ENCODE assay signal across 19 cellular contexts in the genomic region with DNA sequence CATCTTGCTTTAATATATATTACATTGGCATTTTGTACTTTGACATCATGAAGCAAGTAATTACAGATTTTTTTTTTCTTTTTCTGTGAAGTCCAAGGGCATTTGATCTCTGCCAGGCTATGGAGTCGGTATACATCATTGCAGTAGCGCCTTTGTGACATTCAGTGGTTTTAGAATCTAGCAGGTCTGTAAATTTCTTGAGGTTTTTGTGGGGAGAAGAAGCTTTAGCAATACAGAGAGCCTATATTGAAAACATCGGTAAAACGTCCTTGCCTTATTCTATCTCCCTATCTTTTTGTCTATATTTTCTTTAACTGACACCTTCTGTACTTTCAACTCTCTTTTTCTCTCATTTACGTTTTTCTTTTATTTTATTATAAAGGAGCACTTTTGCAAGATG. TPM values are rescaled to one million over a fixed set of nuclear protein-coding genes. Genes with fewer than 3 reads are reported as not detected.
DNase-seq lines count a peak whose midpoint lies in the region; ATAC-seq and TF ChIP-seq lines count a peak whose summit lies in the region.
"Had no signal": no experiment of that assay in that cellular context is flagged by ENCODE, and none has a peak within 500 bp of the region (broad histone marks: within the 10 kb centered on the region; RNA-seq: fewer than 3 reads in every experiment).

No MANE protein-coding gene starts in this region.

- H3K27ac Mint-ChIP-seq in activated T-cell treated with anti-CD3 and anti-CD28 coated beads, Interleukin-2, amount 50 U/mL, for 24 hours = peak overlapping the region; percentile 7
- peak overlapping the region; percentile 98 for H3K27ac Mint-ChIP-seq in activated naive CD8-positive, alpha-beta T cell treated with anti-CD3 and anti-CD28 coated beads, Interleukin-2, amount 10 ng/mL, durations not matched to agents 7 days and 5 days
- peak overlapping the region; percentile 85 for H3K27ac Mint-ChIP-seq in stimulated activated memory B cell treated with anti-CD40 and anti-IgM and Interleukin-4, amounts not matched to agents 10 μg/mL and 1 μg/mL and 100 μg/mL, for 72 hours
- H3K27ac Mint-ChIP-seq: GM23338 had no signal

- peak overlapping the region; percentile 28 for H3K4me3 Mint-ChIP-seq in activated T-cell treated with anti-CD3 and anti-CD28 coated beads, Interleukin-2, amount 50 U/mL, for 24 hours
- H3K4me3 Mint-ChIP-seq in activated naive CD8-positive, alpha-beta T cell treated with anti-CD3 and anti-CD28 coated beads, Interleukin-2, amount 10 ng/mL, durations not matched to agents 7 days and 5 days = peak overlapping the region; percentile 91
- peak overlapping the region; percentile 59 for H3K4me3 Mint-ChIP-seq in stimulated activated memory B cell treated with anti-CD40 and anti-IgM and Interleukin-4, amounts not matched to agents 10 μg/mL and 1 μg/mL and 100 μg/mL, for 72 hours
- H3K4me3 Mint-ChIP-seq: GM23338 had no signal

- no peaks in the 10 kb centered on the region for H3K27me3 Mint-ChIP-seq in activated T-cell treated with anti-CD3 and anti-CD28 coated beads, Interleukin-2, amount 50 U/mL, for 24 hours
- H3K27me3 Mint-ChIP-seq in activated naive CD8-positive, alpha-beta T cell treated with anti-CD3 and anti-CD28 coated beads, Interleukin-2, amount 10 ng/mL, durations not matched to agents 7 days and 5 days = no peaks in the 10 kb centered on the region
- no peaks in the 10 kb centered on the region for H3K27me3 Mint-ChIP-seq in stimulated activated memory B cell treated with anti-CD40 and anti-IgM and Interleukin-4, amounts not matched to agents 10 μg/mL and 1 μg/mL and 100 μg/mL, for 72 hours

- in situ Hi-C loops in brain microvascular endothelial cell (cut with HindIII; ENCODE audit: low pct_ligation_motif_present, low sequenced_read_pairs) = no loop called here

- peaks cover 22% of the 10 kb centered on the region for H3K36me3 Mint-ChIP-seq in activated T-cell treated with anti-CD3 and anti-CD28 coated beads, Interleukin-2, amount 50 U/mL, for 24 hours (ENCODE audit: low read depth)
- peaks cover 8% of the 10 kb centered on the region for H3K36me3 Mint-ChIP-seq in activated naive CD8-positive, alpha-beta T cell treated with anti-CD3 and anti-CD28 coated beads, Interleukin-2, amount 10 ng/mL, durations not matched to agents 7 days and 5 days
- peaks cover 34% of the 10 kb centered on the region for H3K36me3 Mint-ChIP-seq in stimulated activated memory B cell treated with anti-CD40 and anti-IgM and Interleukin-4, amounts not matched to agents 10 μg/mL and 1 μg/mL and 100 μg/mL, for 72 hours

- no peak for TF ChIP-seq CTCF in brain microvascular endothelial cell (IDR thresholded peaks at IDR 0.05; ENCODE audit: low read depth, low read length, missing control alignments)

- peaks cover 65% of the 10 kb centered on the region for H3K4me1 Mint-ChIP-seq in activated T-cell treated with anti-CD3 and anti-CD28 coated beads, Interleukin-2, amount 50 U/mL, for 24 hours (ENCODE audit: low read depth)
- peaks cover 65% of the 10 kb centered on the region for H3K4me1 Mint-ChIP-seq in activated naive CD8-positive, alpha-beta T cell treated with anti-CD3 and anti-CD28 coated beads, Interleukin-2, amount 10 ng/mL, durations not matched to agents 7 days and 5 days
- peaks cover 85% of the 10 kb centered on the region for H3K4me1 Mint-ChIP-seq in stimulated activated memory B cell treated with anti-CD40 and anti-IgM and Interleukin-4, amounts not matched to agents 10 μg/mL and 1 μg/mL and 100 μg/mL, for 72 hours

- ATAC-seq in activated naive CD8-positive, alpha-beta T cell treated with anti-CD3 and anti-CD28 coated beads, Interleukin-2, amount 10 ng/mL, durations not matched to agents 7 days and 5 days (ENCODE audit: low read depth) = peak; percentile 53
- no peak for ATAC-seq in stimulated activated memory B cell treated with anti-CD40 and anti-IgM and Interleukin-4, amounts not matched to agents 10 μg/mL and 1 μg/mL and 100 μg/mL, for 72 hours
- ATAC-seq: GM23338 had no signal

- H3K27me3 ChIP-seq in brain microvascular endothelial cell (replicated peaks) = no peaks in the 10 kb centered on the region
- H3K27me3 ChIP-seq: left lung had no signal

- no peak for DNase-seq in activated T-cell treated with anti-CD3 and anti-CD28 coated beads, Interleukin-2, amount 50 U/mL, for 24 hours
- no peak for DNase-seq in activated T-cell treated with anti-CD3 and anti-CD28 coated beads, Interleukin-2, amount 50 U/mL, for 1 hour
- DNase-seq in Jurkat, Clone E6-1 (ENCODE audit: low read depth, low spot score) = peak; percentile 70
- DNase-seq in activated naive CD8-positive, alpha-beta T cell treated with anti-CD3 and anti-CD28 coated beads, Interleukin-2, amount 10 ng/mL, durations not matched to agents 7 days and 5 days = no peak
- DNase-seq in brain microvascular endothelial cell (no peak), NCI-H1694 (lab: John Stamatoyannopoulos, UW) (no peak), NCI-H345 treated with DMSO at 0.1 percent for 48 hours (lab: John Stamatoyannopoulos, UW; ENCODE audit: unreplicated experiment) (no peak)
- DNase-seq: activated gamma-delta T cell, cortex of kidney, left lung, NCI-H2029 treated with DMSO at 0.1 percent for 48 hours, NCI-H510A, occipital lobe, SHP77 treated with DMSO at 0.1 percent for 48 hours, substantia nigra, T-helper 9 cell had no signal

- POLR2A ChIA-PET in activated naive CD8-positive, alpha-beta T cell treated with anti-CD3 and anti-CD28 coated beads, Interleukin-2, amount 10 ng/mL, durations not matched to agents 7 days and 5 days (lab: Charles Lee) = interaction anchor here (0.9 to 7.8 kb wide), 8 partner anchors 13 to 150 kb away, joined by 3 to 94 read pairs (median 4); partner anchors contain the start of genes DUSP22 and IRF4

- no peak overlapping the region for H3K27ac ChIP-seq in brain microvascular endothelial cell
- H3K27ac ChIP-seq: left lung had no signal

- no peaks in the 10 kb centered on the region for H3K9me3 Mint-ChIP-seq in activated T-cell treated with anti-CD3 and anti-CD28 coated beads, Interleukin-2, amount 50 U/mL, for 24 hours
- no peaks in the 10 kb centered on the region for H3K9me3 Mint-ChIP-seq in activated naive CD8-positive, alpha-beta T cell treated with anti-CD3 and anti-CD28 coated beads, Interleukin-2, amount 10 ng/mL, durations not matched to agents 7 days and 5 days
- H3K9me3 Mint-ChIP-seq in stimulated activated memory B cell treated with anti-CD40 and anti-IgM and Interleukin-4, amounts not matched to agents 10 μg/mL and 1 μg/mL and 100 μg/mL, for 72 hours = no peaks in the 10 kb centered on the region

- no peak overlapping the region for H3K4me3 ChIP-seq in Jurkat, Clone E6-1 (ENCODE audit: low read length)
- no peak overlapping the region for H3K4me3 ChIP-seq in brain microvascular endothelial cell (ENCODE audit: low read depth, low read length)
- H3K4me3 ChIP-seq: GM23338, left lung had no signal

- no peaks in the 10 kb centered on the region for H3K36me3 ChIP-seq in brain microvascular endothelial cell (replicated peaks)
- H3K36me3 ChIP-seq: left lung had no signal

RNA-seq across cellular contexts. Expression of gene DUSP22, which starts 47.2 kb away (rescaled TPM):
- polyA plus RNA-seq in Jurkat, Clone E6-1 (2012; ENCODE audit: insufficient read depth, insufficient read length) = 18.4 TPM
- total RNA-seq in activated naive CD8-positive, alpha-beta T cell treated with anti-CD3 and anti-CD28 coated beads, Interleukin-2, amount 10 ng/mL, durations not matched to agents 7 days and 5 days = 10 to 100 TPM; 49.1 to 50.4 TPM

RNA-seq across cellular contexts. Expression of gene IRF4, which starts 52.1 kb away (rescaled TPM):
- polyA plus RNA-seq in Jurkat, Clone E6-1 (2012; ENCODE audit: insufficient read depth, insufficient read length) = not detected
- 10 to 100 TPM; 94.2 to 95.1 TPM for total RNA-seq in activated naive CD8-positive, alpha-beta T cell treated with anti-CD3 and anti-CD28 coated beads, Interleukin-2, amount 10 ng/mL, durations not matched to agents 7 days and 5 days
- total RNA-seq: frontal cortex had no signal

Comparison
In these comparisons a context has a peak if more than half of its experiments do, and no peak if none do; other contexts are left out.
1. H3K27ac Mint-ChIP-seq: peak in every context shown above with its lines; median percentile 98 in activated naive CD8-positive, alpha-beta T cell treated with anti-CD3 and anti-CD28 coated beads, Interleukin-2, amount 10 ng/mL, durations not matched to agents 7 days and 5 days; 85 in stimulated activated memory B cell treated with anti-CD40 and anti-IgM and Interleukin-4, amounts not matched to agents 10 μg/mL and 1 μg/mL and 100 μg/mL, for 72 hours; 7 in activated T-cell treated with anti-CD3 and anti-CD28 coated beads, Interleukin-2, amount 50 U/mL, for 24 hours.
2. H3K4me3 Mint-ChIP-seq: peak in every context shown above with its lines; median percentile 91 in activated naive CD8-positive, alpha-beta T cell treated with anti-CD3 and anti-CD28 coated beads, Interleukin-2, amount 10 ng/mL, durations not matched to agents 7 days and 5 days; 59 in stimulated activated memory B cell treated with anti-CD40 and anti-IgM and Interleukin-4, amounts not matched to agents 10 μg/mL and 1 μg/mL and 100 μg/mL, for 72 hours; 28 in activated T-cell treated with anti-CD3 and anti-CD28 coated beads, Interleukin-2, amount 50 U/mL, for 24 hours.